Comparison of ENCODE assay signal across 12 cellular contexts in the genomic region with DNA sequence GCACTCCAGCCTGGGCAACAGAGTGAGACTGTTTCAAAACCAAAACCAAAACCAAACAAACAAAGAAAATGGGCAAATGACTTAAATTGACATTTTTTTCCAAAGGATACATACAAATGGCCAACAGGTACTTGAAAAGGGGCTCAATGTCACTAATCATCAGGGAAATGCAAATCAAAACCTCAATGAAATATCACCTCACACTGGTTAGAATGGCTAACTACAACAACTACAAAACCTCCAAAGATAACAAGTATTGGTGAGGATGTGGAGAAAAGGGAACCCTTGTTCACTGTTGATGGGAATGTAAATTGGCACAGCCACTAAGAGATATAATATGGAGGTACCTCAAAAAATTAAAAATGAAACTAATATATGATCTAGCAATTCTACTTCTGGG.
DNase-seq lines count a peak whose midpoint lies in the region; ATAC-seq and TF ChIP-seq lines count a peak whose summit lies in the region.
"Had no signal": no experiment of that assay in that cellular context is flagged by ENCODE, and none has a peak within 500 bp of the region (broad histone marks: within the 10 kb centered on the region; RNA-seq: fewer than 3 reads in every experiment).

No MANE protein-coding gene starts in this region.

- H3K4me2 ChIP-seq in MM.1S (ENCODE audit: low read depth, low read length) (no peak overlapping the region), neural progenitor cell (no peak overlapping the region)

- H3K9me2 ChIP-seq in MM.1S (replicated peaks; ENCODE audit: insufficient read depth, low read length) = no peaks in the 10 kb centered on the region

- DNase-seq in DMS 273 (lab: John Stamatoyannopoulos, UW; ENCODE audit: unreplicated experiment) = peak; percentile 16
- no peak for DNase-seq in DMS 273 treated with DMSO at 0.1 percent for 48 hours (lab: John Stamatoyannopoulos, UW)
- DNase-seq in MM.1S = peak; percentile 6
- DNase-seq in cerebellar cortex (ENCODE audit: low spot score) = peak; percentile 18
- no peak for DNase-seq in neural progenitor cell (ENCODE audit: low spot score)
- DNase-seq in psoas muscle = no peak
- DNase-seq: NCI-H2029 treated with DMSO at 0.1 percent for 48 hours, Peyer's patch had no signal

- intact Hi-C loops in psoas muscle (cut with DNase I) = no loop called here

- no peak overlapping the region for H3K27ac Mint-ChIP-seq in neural progenitor cell

- H3F3A ChIP-seq in MM.1S (ENCODE audit: insufficient read depth, low read length) (no peaks in the 10 kb centered on the region), neural progenitor cell (ENCODE audit: low read depth) (peaks cover 19% of the 10 kb centered on the region)

- H3K9me3 Mint-ChIP-seq in neural progenitor cell = peaks cover 1% of the 10 kb centered on the region

- H3K9ac ChIP-seq in MM.1S (ENCODE audit: low read length) = no peak overlapping the region
- no peak overlapping the region for H3K9ac ChIP-seq in neural progenitor cell

- H3K36me3 Mint-ChIP-seq in neural progenitor cell = peaks cover under 1% of the 10 kb centered on the region
- H3K36me3 Mint-ChIP-seq: brain had no signal

- H3K4me3 ChIP-seq in MM.1S (ENCODE audit: low read length) = no peak overlapping the region
- no peak overlapping the region for H3K4me3 ChIP-seq in neural progenitor cell
- H3K4me3 ChIP-seq in psoas muscle = no peak overlapping the region
- H3K4me3 ChIP-seq: Peyer's patch had no signal

- H3K27me3 Mint-ChIP-seq in neural progenitor cell (ENCODE audit: insufficient read depth, low read depth) = peaks cover 10% of the 10 kb centered on the region
- H3K27me3 Mint-ChIP-seq: brain had no signal

- no peaks in the 10 kb centered on the region; the same call in 1 of the 2 replicates for H3K4me1 ChIP-seq in MM.1S (ENCODE audit: low read length)
- H3K4me1 ChIP-seq in neural progenitor cell = peaks cover 8% of the 10 kb centered on the region
- no peaks in the 10 kb centered on the region for H3K4me1 ChIP-seq in psoas muscle
- H3K4me1 ChIP-seq: Peyer's patch had no signal

- no peaks in the 10 kb centered on the region for H3K79me2 ChIP-seq in MM.1S (ENCODE audit: low read length)
- no peaks in the 10 kb centered on the region for H3K79me2 ChIP-seq in neural progenitor cell (ENCODE audit: low read depth)

- no peak overlapping the region for H3K4me3 Mint-ChIP-seq in neural progenitor cell
- H3K4me3 Mint-ChIP-seq: brain had no signal

- H4K20me1 ChIP-seq in MM.1S (ENCODE audit: insufficient read depth, low read length) (no peaks in the 10 kb centered on the region), neural progenitor cell (ENCODE audit: low read depth) (no peaks in the 10 kb centered on the region)

- H3K27me3 ChIP-seq in MM.1S (replicated peaks; ENCODE audit: insufficient read depth, low read length) (no peaks in the 10 kb centered on the region), neural progenitor cell (no peaks in the 10 kb centered on the region), psoas muscle (ENCODE audit: insufficient read depth in 3 of 3, low read length in 2 of 3) (no peaks in the 10 kb centered on the region)
- H3K27me3 ChIP-seq: Peyer's patch had no signal

- H3K27ac ChIP-seq in MM.1S (ENCODE audit: low read length) (no peak overlapping the region), neural progenitor cell (no peak overlapping the region), psoas muscle (no peak overlapping the region)
- H3K27ac ChIP-seq: 22Rv1, Peyer's patch had no signal

- TF ChIP-seq CTCF in MM.1S (IDR thresholded peaks at IDR 0.05; ENCODE audit: low read length) (peak; percentile 33), neural progenitor cell (IDR thresholded peaks at IDR 0.05) (peak; percentile 44), psoas muscle (IDR thresholded peaks at IDR 0.05) (no peak)

- H3K36me3 ChIP-seq in MM.1S (replicated peaks; ENCODE audit: insufficient read depth, low read length) (no peaks in the 10 kb centered on the region), neural progenitor cell (no peaks in the 10 kb centered on the region), psoas muscle (ENCODE audit: insufficient read depth in 1 of 2, low read depth in 1 of 2) (no peaks in the 10 kb centered on the region)
- H3K36me3 ChIP-seq: Peyer's patch had no signal

- H2AFZ ChIP-seq in MM.1S (ENCODE audit: low read length) (no peak overlapping the region), neural progenitor cell (replicated peaks) (no peak overlapping the region)

- ATAC-seq in HG03457 (IDR thresholded peaks at IDR 0.05; ENCODE audit: unreplicated experiment) = no peak
- no peak for ATAC-seq in psoas muscle
- no peak for ATAC-seq in GM18868 (IDR thresholded peaks at IDR 0.05; ENCODE audit: unreplicated experiment)

- H3K9me3 ChIP-seq in MM.1S (replicated peaks; ENCODE audit: insufficient read depth, low read length) (no peaks in the 10 kb centered on the region), neural progenitor cell (ENCODE audit: low read depth) (no peaks in the 10 kb centered on the region), psoas muscle (no peaks in the 10 kb centered on the region)
- H3K9me3 ChIP-seq: Peyer's patch had no signal

- H3K4me1 Mint-ChIP-seq in neural progenitor cell = peaks cover 30% of the 10 kb centered on the region

Comparison
In these comparisons a context has a peak if more than half of its experiments do, and no peak if none do; other contexts are left out.
1. DNase-seq: peak in DMS 273 (single experiment), MM.1S (single experiment) and cerebellar cortex (single experiment); none in DMS 273 treated with DMSO at 0.1 percent for 48 hours (single experiment), neural progenitor cell (single experiment) and psoas muscle (0 of 2).